In the genomic region with DNA sequence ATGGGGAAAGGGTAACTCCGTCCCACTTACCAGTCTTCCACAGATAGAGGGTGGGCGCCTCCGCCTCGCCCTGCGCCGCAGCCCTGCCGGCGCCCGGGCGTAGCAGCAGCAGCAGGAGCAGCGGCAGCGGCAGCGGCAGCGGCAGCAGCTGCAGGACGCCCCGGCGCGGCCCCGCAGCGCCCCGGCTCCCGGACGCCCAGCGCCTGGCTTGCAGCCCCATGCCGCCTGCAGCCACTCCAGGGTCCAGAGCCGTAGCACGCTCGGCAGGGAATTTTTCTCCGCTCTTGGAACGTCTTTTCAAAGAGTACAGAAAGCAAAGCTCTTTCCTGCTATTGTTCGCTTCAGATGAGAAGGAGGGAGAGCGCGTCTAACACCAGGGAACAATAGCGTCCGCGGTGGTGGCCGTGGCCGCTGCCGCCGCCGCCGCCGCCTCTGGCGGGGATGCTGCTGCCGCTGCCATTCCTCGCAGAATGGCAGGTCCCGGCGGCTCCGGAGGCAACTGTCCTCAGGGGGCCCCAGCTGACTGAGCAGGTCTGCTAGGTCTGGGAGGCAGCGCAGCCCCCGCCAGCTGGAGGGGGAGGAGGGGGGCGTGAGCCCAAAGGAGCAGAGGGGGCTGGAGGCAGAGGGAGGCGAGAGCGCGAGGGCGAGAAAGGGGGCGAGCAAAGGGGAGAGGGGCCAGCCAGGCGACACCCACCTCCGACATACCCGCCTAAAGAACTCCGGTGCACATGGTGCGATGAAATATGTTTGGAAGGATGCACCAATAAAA, we compare ENCODE assay signal across 8 cellular contexts.
DNase-seq lines count a peak whose midpoint lies in the region; ATAC-seq lines count a peak whose summit lies in the region.

A gene with protein sequence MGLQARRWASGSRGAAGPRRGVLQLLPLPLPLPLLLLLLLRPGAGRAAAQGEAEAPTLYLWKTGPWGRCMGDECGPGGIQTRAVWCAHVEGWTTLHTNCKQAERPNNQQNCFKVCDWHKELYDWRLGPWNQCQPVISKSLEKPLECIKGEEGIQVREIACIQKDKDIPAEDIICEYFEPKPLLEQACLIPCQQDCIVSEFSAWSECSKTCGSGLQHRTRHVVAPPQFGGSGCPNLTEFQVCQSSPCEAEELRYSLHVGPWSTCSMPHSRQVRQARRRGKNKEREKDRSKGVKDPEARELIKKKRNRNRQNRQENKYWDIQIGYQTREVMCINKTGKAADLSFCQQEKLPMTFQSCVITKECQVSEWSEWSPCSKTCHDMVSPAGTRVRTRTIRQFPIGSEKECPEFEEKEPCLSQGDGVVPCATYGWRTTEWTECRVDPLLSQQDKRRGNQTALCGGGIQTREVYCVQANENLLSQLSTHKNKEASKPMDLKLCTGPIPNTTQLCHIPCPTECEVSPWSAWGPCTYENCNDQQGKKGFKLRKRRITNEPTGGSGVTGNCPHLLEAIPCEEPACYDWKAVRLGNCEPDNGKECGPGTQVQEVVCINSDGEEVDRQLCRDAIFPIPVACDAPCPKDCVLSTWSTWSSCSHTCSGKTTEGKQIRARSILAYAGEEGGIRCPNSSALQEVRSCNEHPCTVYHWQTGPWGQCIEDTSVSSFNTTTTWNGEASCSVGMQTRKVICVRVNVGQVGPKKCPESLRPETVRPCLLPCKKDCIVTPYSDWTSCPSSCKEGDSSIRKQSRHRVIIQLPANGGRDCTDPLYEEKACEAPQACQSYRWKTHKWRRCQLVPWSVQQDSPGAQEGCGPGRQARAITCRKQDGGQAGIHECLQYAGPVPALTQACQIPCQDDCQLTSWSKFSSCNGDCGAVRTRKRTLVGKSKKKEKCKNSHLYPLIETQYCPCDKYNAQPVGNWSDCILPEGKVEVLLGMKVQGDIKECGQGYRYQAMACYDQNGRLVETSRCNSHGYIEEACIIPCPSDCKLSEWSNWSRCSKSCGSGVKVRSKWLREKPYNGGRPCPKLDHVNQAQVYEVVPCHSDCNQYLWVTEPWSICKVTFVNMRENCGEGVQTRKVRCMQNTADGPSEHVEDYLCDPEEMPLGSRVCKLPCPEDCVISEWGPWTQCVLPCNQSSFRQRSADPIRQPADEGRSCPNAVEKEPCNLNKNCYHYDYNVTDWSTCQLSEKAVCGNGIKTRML (N-terminal part only) (minus strand): TSS at position 472 of the 769 bp plus-strand sequence. CDS start 252 bp downstream, at position 220.

- intact Hi-C loops in head of caudate nucleus (cut with DNase I): loop anchor here (10.0 kb wide), 1 partner anchor 397 kb away; no protein-coding TSS in a partner anchor

- no peak for ATAC-seq in HG02973 (IDR thresholded peaks at IDR 0.05; ENCODE audit: unreplicated experiment)
- no peak for ATAC-seq in GM21576 (IDR thresholded peaks at IDR 0.05; ENCODE audit: unreplicated experiment)

- peak; percentile 5 for DNase-seq in DMS79 (lab: John Stamatoyannopoulos, UW)
- DNase-seq in HCEC 1CT: peak; percentile 62
- DNase-seq in NCI-H1930 (lab: John Stamatoyannopoulos, UW): peak; percentile 50 to 62
- peak; percentile 20 to 31 for DNase-seq in activated T-cell treated with anti-CD3 and anti-CD28 coated beads, Interleukin-2, amount 50 U/mL, for 48 hours
- peak in 40 of 42 donors; percentile 21 to 76 (median 48) for DNase-seq in head of caudate nucleus
- DNase-seq in nucleus accumbens (lab: John Stamatoyannopoulos, UW): peak in 46 of 56 donors; percentile 8 to 75 (median 36)

Comparison
In these comparisons a context has a peak if more than half of its experiments do, and no peak if none do; other contexts are left out.
1. DNase-seq: peak in every context shown above with its lines; median percentile 62 in HCEC 1CT; 56 in NCI-H1930; 48 in head of caudate nucleus; 36 in nucleus accumbens; 26 in activated T-cell treated with anti-CD3 and anti-CD28 coated beads, Interleukin-2, amount 50 U/mL, for 48 hours; 5 in DMS79.